In genomic region chr10:3668276-3668960, GRCh38 we compare ENCODE assay signal across 8 cellular contexts.
DNase-seq lines count a peak whose midpoint lies in the region; ATAC-seq and TF ChIP-seq lines count a peak whose summit lies in the region.

No MANE protein-coding gene starts in this region.

- intact Hi-C loops in left ventricle myocardium superior (cut with micrococcal nuclease) (no loop called here), ascending aorta (cut with DNase I) (no loop called here)

- CTCF ChIA-PET in AG04449 (lab: Yijun Ruan, JAX), result no interaction called here

- H3K27me3 ChIP-seq in ascending aorta, result no peaks in the 10 kb centered on the region

- H3K36me3 ChIP-seq in KOPT-K1 (ENCODE audit: insufficient read depth, low read length) (no peaks in the 10 kb centered on the region), ascending aorta (no peaks in the 10 kb centered on the region)

- H3K4me3 ChIP-seq in AG04449 (ENCODE audit: low read depth, low read length) (no peak overlapping the region), ascending aorta (no peak overlapping the region)

- peak; percentile 47 for ATAC-seq in left ventricle myocardium superior
- ATAC-seq in HG03354 (IDR thresholded peaks at IDR 0.05; ENCODE audit: poor library complexity, severe bottlenecking, unreplicated experiment), result no peak

- H3K9me3 ChIP-seq in KOPT-K1 (ENCODE audit: insufficient read depth, low read length, poor library complexity, severe bottlenecking) (no peaks in the 10 kb centered on the region), ascending aorta (no peaks in the 10 kb centered on the region)

- POLR2A ChIA-PET in AG04449 (lab: Yijun Ruan, JAX), result no interaction called here

- DNase-seq in AG04449 (ENCODE audit: low read depth, low spot score), result peak; percentile 56
- DNase-seq in activated T-helper 1 cell treated with anti-CD3 and anti-CD28 coated beads, Interleukin-2, amount 50 U/mL, for 16 hours (ENCODE audit: low read depth in 1 of 2, low spot score in 1 of 2), result peak; percentile 43 to 44
- DNase-seq in left ventricle myocardium superior, result peak; percentile 37
- DNase-seq in stimulated activated CD4-positive, alpha-beta T cell treated with anti-CD3 and anti-CD28 coated beads, Interleukin-12 subunit alpha, Interleukin-12 subunit beta, amount 100 ng/mL, for 4 hours, result peak; percentile 47
- DNase-seq in ascending aorta (ENCODE audit: low spot score in 2 of 2), result no peak
- no peak for DNase-seq in NCI-H146 treated with DMSO at 0.1 percent for 48 hours (lab: John Stamatoyannopoulos, UW; ENCODE audit: unreplicated experiment)

- no peaks in the 10 kb centered on the region for H3K4me1 ChIP-seq in ascending aorta

- TF ChIP-seq CTCF in AG04449 (IDR thresholded peaks at IDR 0.05; ENCODE audit: insufficient read depth, low read length, missing control alignments) (no peak), ascending aorta (IDR thresholded peaks at IDR 0.05) (no peak)

- H3K27ac ChIP-seq in KOPT-K1 (ENCODE audit: low read depth, low read length, poor library complexity, severe bottlenecking) (peak overlapping the region; percentile 69), ascending aorta (no peak overlapping the region)

Comparison
In these comparisons a context has a peak if more than half of its experiments do, and no peak if none do; other contexts are left out.
1. DNase-seq: peak in AG04449 (single experiment), activated T-helper 1 cell treated with anti-CD3 and anti-CD28 coated beads, Interleukin-2, amount 50 U/mL, for 16 hours (2 of 2), left ventricle myocardium superior (single experiment) and stimulated activated CD4-positive, alpha-beta T cell treated with anti-CD3 and anti-CD28 coated beads, Interleukin-12 subunit alpha, Interleukin-12 subunit beta, amount 100 ng/mL, for 4 hours (single experiment); none in ascending aorta (0 of 2) and NCI-H146 treated with DMSO at 0.1 percent for 48 hours (single experiment).